Comparison of ENCODE assay signal across 19 cellular contexts in genomic region chr10:101072923-101073322, GRCh38. TPM values are rescaled to one million over a fixed set of nuclear protein-coding genes. Genes with fewer than 3 reads are reported as not detected.
DNase-seq lines count a peak whose midpoint lies in the region; ATAC-seq, FAIRE-seq and TF ChIP-seq lines count a peak whose summit lies in the region.
"Had no signal": no experiment of that assay in that cellular context is flagged by ENCODE, and none has a peak within 500 bp of the region (broad histone marks: within the 10 kb centered on the region; RNA-seq: fewer than 3 reads in every experiment).

No MANE protein-coding gene starts in this region.

- intact Hi-C loops in K562 (cut with micrococcal nuclease) = no loop called here

- no peak for FAIRE-seq in K562 (lab: Jason Lieb, UNC)

- DNase-seq in GM23338 (ENCODE audit: low spot score) = no peak
- no peak for DNase-seq in K562 (ENCODE audit: extremely low read depth in 1 of 4, low spot score in 3 of 4)
- DNase-seq in mesendoderm = no peak
- no peak for DNase-seq in smooth muscle cell (lab: John Stamatoyannopoulos, UW; ENCODE audit: unreplicated experiment)
- DNase-seq in nephron progenitor cell = no peak
- DNase-seq in activated T-cell treated with anti-CD3 and anti-CD28 coated beads for 4 hours = no peak
- no peak for DNase-seq in NCI-H1417 treated with DMSO at 0.1 percent for 48 hours (lab: John Stamatoyannopoulos, UW)
- DNase-seq: BE2C, DND-41, GF-D8, GM23248, HFFc6, Kasumi-1, MM.1S, NCI-H1105 treated with DMSO at 0.1 percent for 48 hours, NCI-H187, NCI-H526 treated with DMSO at 0.1 percent for 48 hours, OCI-M1, RPMI8226 had no signal

- peak overlapping the region; percentile 55; the same call in 2 of the 3 replicates for H3K4me3 Mint-ChIP-seq in GM23338
- no peak overlapping the region for H3K4me3 Mint-ChIP-seq in nephron progenitor cell
- H3K4me3 Mint-ChIP-seq: HFFc6 had no signal

- WGBS in K562 (ENCODE audit: insufficient coverage, low coverage, missing lambda C conversion rate) = 61% methylated on average over 9 of the region's 9 CpGs
- WGBS in mesendoderm (ENCODE audit: extremely low coverage, insufficient coverage, low lambda C conversion rate) = no CpG with 5 or more reads among the region's 9 CpGs
- 78% methylated on average over 9 of the region's 9 CpGs for WGBS in smooth muscle cell (ENCODE audit: low lambda C conversion rate)

- H3K18ac ChIP-seq in mesendoderm (ENCODE audit: low read length) = no peak overlapping the region

- no peaks in the 10 kb centered on the region for H3K36me3 Mint-ChIP-seq in GM23338 (ENCODE audit: low read depth)
- H3K36me3 Mint-ChIP-seq in nephron progenitor cell (ENCODE audit: low read depth) = no peaks in the 10 kb centered on the region

- in situ Hi-C loops in K562 (cut with MboI) = no loop called here

- no peak for TF ChIP-seq RAD21 in K562 (CRISPR knock-in tag; conservative IDR thresholded peaks at IDR 0.05 in 1 of 2, IDR thresholded peaks at IDR 0.05 in 1 of 2)

- no peaks in the 10 kb centered on the region for H3K9me1 ChIP-seq in K562 (ENCODE audit: control insufficient read depth, insufficient read depth, low read length)

- no peak overlapping the region for H2AK5ac ChIP-seq in mesendoderm (ENCODE audit: low read length)

- H3K27ac ChIP-seq in GM23338 (ENCODE audit: low read depth) (no peak overlapping the region), K562 (ENCODE audit: extremely low read depth, low read depth, low read length) (no peak overlapping the region), mesendoderm (ENCODE audit: low read depth, low read length) (no peak overlapping the region), smooth muscle cell (ENCODE audit: low read depth) (no peak overlapping the region)
- H3K27ac ChIP-seq: GM23248 had no signal

- no TSS peak for BruUV-seq in K562 (replicated peaks; lab: Mats Ljungman, UMichigan)

- CTCF ChIA-PET in K562 (lab: Yijun Ruan, JAX; ENCODE audit: low intra/inter-chr PET ratio) = no interaction called here

- H3K9me3 ChIP-seq in K562 (replicated peaks; ENCODE audit: control insufficient read depth, insufficient read depth, low read depth, low read length) (no peaks in the 10 kb centered on the region), smooth muscle cell (replicated peaks; ENCODE audit: low read depth) (no peaks in the 10 kb centered on the region)
- H3K9me3 ChIP-seq: BE2C had no signal

- peak overlapping the region; percentile 82; the same call in 1 of the 2 replicates for H3K4me2 ChIP-seq in GM23338
- H3K4me2 ChIP-seq in K562 (ENCODE audit: insufficient read depth, low read length) = no peak overlapping the region
- H3K4me2 ChIP-seq in mesendoderm (ENCODE audit: low read length) = no peak overlapping the region
- H3K4me2 ChIP-seq in smooth muscle cell = no peak overlapping the region

- TF ChIP-seq CTCF in GM23338 (conservative IDR thresholded peaks at IDR 0.05; ENCODE audit: low read depth in 2 of 2) = no peak
- TF ChIP-seq CTCF in K562 (IDR thresholded peaks at IDR 0.05 in 2 of 3, conservative IDR thresholded peaks at IDR 0.05 in 1 of 3; ENCODE audit: insufficient read depth in 2 of 3, low read depth in 1 of 3, low read length in 3 of 3) = no peak
- TF ChIP-seq CTCF in smooth muscle cell (IDR thresholded peaks at IDR 0.05; ENCODE audit: borderline replicate concordance, insufficient read depth, poor library complexity, severe bottlenecking) = no peak
- TF ChIP-seq CTCF in nephron progenitor cell (IDR thresholded peaks at IDR 0.05) = no peak

- H3F3A ChIP-seq in GM23338 (replicated peaks; ENCODE audit: low read depth) = no peaks in the 10 kb centered on the region
- no peaks in the 10 kb centered on the region for H3F3A ChIP-seq in smooth muscle cell (ENCODE audit: low read depth)

- no peak overlapping the region for H4K5ac ChIP-seq in mesendoderm (ENCODE audit: low read length)

- H3K23ac ChIP-seq in mesendoderm (ENCODE audit: low read length) = peak overlapping the region; percentile 89

- ATAC-seq in GM23338 (no peak), K562 (no peak)

- H3K4me1 Mint-ChIP-seq in GM23338 (peaks cover 38% of the 10 kb centered on the region), nephron progenitor cell (peaks cover 50% of the 10 kb centered on the region)

- no peak overlapping the region for H2BK5ac ChIP-seq in mesendoderm (ENCODE audit: low read length)

- no peak overlapping the region for H3K9ac ChIP-seq in K562 (ENCODE audit: insufficient read depth in 1 of 2, low read depth in 2 of 2, low read length in 2 of 2)
- no peak overlapping the region for H3K9ac ChIP-seq in mesendoderm (ENCODE audit: low read length)
- H3K9ac ChIP-seq in smooth muscle cell (ENCODE audit: low read depth) = no peak overlapping the region
- H3K9ac ChIP-seq: GM23248 had no signal

- H3K9me3 Mint-ChIP-seq in GM23338 (no peaks in the 10 kb centered on the region), nephron progenitor cell (no peaks in the 10 kb centered on the region)
- H3K9me3 Mint-ChIP-seq: HFFc6 had no signal

- H2AFZ ChIP-seq in GM23338 (no peak overlapping the region), K562 (ENCODE audit: low read depth, low read length) (no peak overlapping the region), smooth muscle cell (ENCODE audit: low read depth) (no peak overlapping the region)
- H2AFZ ChIP-seq: GM23248 had no signal

- no peak overlapping the region for H3K4ac ChIP-seq in mesendoderm (ENCODE audit: low read depth, low read length)

- H2BK120ac ChIP-seq in mesendoderm (ENCODE audit: low read depth, low read length) = no peak overlapping the region

- H2BK15ac ChIP-seq in mesendoderm (replicated peaks; ENCODE audit: low read depth) = no peak overlapping the region

- no peaks in the 10 kb centered on the region for H3K79me1 ChIP-seq in mesendoderm (ENCODE audit: low read length)

- H3K79me2 ChIP-seq in GM23338 (replicated peaks; ENCODE audit: insufficient read depth) (no peaks in the 10 kb centered on the region), K562 (ENCODE audit: control insufficient read depth, insufficient read depth, low read length) (no peaks in the 10 kb centered on the region), mesendoderm (ENCODE audit: control insufficient read depth, insufficient read depth, low read length) (no peaks in the 10 kb centered on the region), smooth muscle cell (ENCODE audit: low read depth) (no peaks in the 10 kb centered on the region)

- H3K27me3 ChIP-seq in GM23338 (ENCODE audit: insufficient read depth) (peaks cover 79% of the 10 kb centered on the region), K562 (ENCODE audit: control insufficient read depth in 2 of 2, insufficient read depth in 2 of 2, low read length in 2 of 2) (peaks cover 0 to 7% of the 10 kb centered on the region in 2 experiments; a peak in 3 of 5 replicates), mesendoderm (ENCODE audit: insufficient read depth, low read length, poor library complexity) (peaks cover 9% of the 10 kb centered on the region), smooth muscle cell (ENCODE audit: low read depth) (peaks cover 50% of the 10 kb centered on the region)
- H3K27me3 ChIP-seq: BE2C had no signal

- H3K56ac ChIP-seq in mesendoderm (ENCODE audit: low read length) = no peak overlapping the region

- H4K8ac ChIP-seq in mesendoderm (ENCODE audit: low read depth, low read length) = no peak overlapping the region

- TF ChIP-seq POLR2A in K562 (conservative IDR thresholded peaks at IDR 0.05) = no peak

- H4K20me1 ChIP-seq in GM23338 (replicated peaks; ENCODE audit: insufficient read depth) (no peaks in the 10 kb centered on the region; the same call in 1 of the 2 replicates), K562 (replicated peaks; ENCODE audit: control insufficient read depth, insufficient read depth, low read length) (no peaks in the 10 kb centered on the region), smooth muscle cell (ENCODE audit: low read depth) (no peaks in the 10 kb centered on the region)

- POLR2A ChIA-PET in K562 (lab: Yijun Ruan, JAX) = no interaction called here

- no peaks in the 10 kb centered on the region for H3K36me3 ChIP-seq in GM23338 (ENCODE audit: insufficient read depth)
- H3K36me3 ChIP-seq in K562 (ENCODE audit: control insufficient read depth, insufficient read depth, low read length) = no peaks in the 10 kb centered on the region
- no peaks in the 10 kb centered on the region for H3K36me3 ChIP-seq in mesendoderm (ENCODE audit: control insufficient read depth, insufficient read depth, low read length)
- no peaks in the 10 kb centered on the region for H3K36me3 ChIP-seq in smooth muscle cell (ENCODE audit: low read depth)
- H3K36me3 ChIP-seq: BE2C had no signal

- TF ChIP-seq EP300 in K562 (IDR thresholded peaks at IDR 0.05; ENCODE audit: low read length) = no peak

- H3K4me3 ChIP-seq in GM23338 (peak overlapping the region; percentile 51; the same call in 1 of the 2 replicates), K562 (no peak overlapping the region), mesendoderm (ENCODE audit: low read length) (no peak overlapping the region), smooth muscle cell (no peak overlapping the region)
- H3K4me3 ChIP-seq: GM23248 had no signal

- H3K27me3 Mint-ChIP-seq in GM23338 (ENCODE audit: insufficient read depth, low read depth, poor library complexity) (peaks cover 53% of the 10 kb centered on the region), nephron progenitor cell (ENCODE audit: low read depth, poor library complexity) (peaks cover 77% of the 10 kb centered on the region)

- no peaks in the 10 kb centered on the region for H3K9me2 ChIP-seq in GM23338 (ENCODE audit: insufficient read depth)

- H3K4me1 ChIP-seq in GM23338 (ENCODE audit: insufficient read depth) (peaks cover 10% of the 10 kb centered on the region), K562 (replicated peaks in 1 of 2; ENCODE audit: control insufficient read depth in 2 of 2, insufficient read depth in 2 of 2, low read length in 2 of 2) (peaks cover 17 to 21% of the 10 kb centered on the region in 2 experiments), mesendoderm (ENCODE audit: control insufficient read depth, low read depth, low read length) (peaks cover 7% of the 10 kb centered on the region), smooth muscle cell (ENCODE audit: low read depth) (peaks cover 3% of the 10 kb centered on the region)
- H3K4me1 ChIP-seq: BE2C had no signal

- H3K27ac Mint-ChIP-seq in GM23338 (no peak overlapping the region), nephron progenitor cell (no peak overlapping the region)
- H3K27ac Mint-ChIP-seq: HFFc6 had no signal

RNA-seq across cellular contexts. Expression of gene KAZALD1, which starts 11.1 kb away (rescaled TPM):
- total RNA-seq in GM23338 (2014; rRNA removed; shearing (Covaris generic)) = 1.2 and 1.3 TPM in 2 replicates
- polyA plus RNA-seq in GM23338 (2016; fragmentation: Nextera tagmentation; extraction: Ambion mirVana) (0.27 and 0.75 TPM in 2 replicates), K562 (2011; rRNA removed) (4.9 and 5.7 TPM in 2 replicates), K562 (2014; fragmentation: Illumina TruSeq; extraction: Trizol) (2.8 and 5.2 TPM in 2 replicates), K562 (2014; fragmentation: Nextera tagmentation; extraction: Ambion mirVana) (under 1 TPM; 0.15 to 0.31 TPM), K562 (2014; rRNA removed) (8.9 and 10.0 TPM in 2 replicates), smooth muscle cell (20.3 and 20.4 TPM in 2 replicates)
- 4.6 and 10.2 TPM in 2 replicates for total RNA-seq in K562 (2011; cell fraction: chromatin; rRNA removed; ENCODE audit: low replicate concordance)
- total RNA-seq in K562 (2011; cell fraction: nucleolus; rRNA removed) = 12.9 and 13.0 TPM in 2 replicates
- total RNA-seq in K562 (2011; cell fraction: nucleoplasm; rRNA removed) = 7.4 and 7.9 TPM in 2 replicates
- total RNA-seq in K562 (2014; rRNA removed) (7.5 and 9.7 TPM in 2 replicates), K562 (2014; rRNA removed; fragmentation: Illumina TruSeq; extraction: Trizol) (2.4 and 2.7 TPM in 2 replicates), K562 (2015; rRNA removed; fragmentation: Illumina TruSeq; extraction: Trizol) (7.8 and 8.5 TPM in 2 replicates), K562 (2021) (8.6 and 9.1 TPM in 2 replicates), smooth muscle cell (11.5 and 13.1 TPM in 2 replicates)
- polyA plus RNA-seq in K562 (2011; cell fraction: cytosol; rRNA removed) = 6.7 and 10.6 TPM in 2 replicates
- polyA plus RNA-seq in K562 (2011; cell fraction: nucleus; rRNA removed) = 15.5 and 16.6 TPM in 2 replicates
- polyA plus RNA-seq in K562 (2012) = 8.5 and 11.1 TPM in 2 replicates
- 3.4 and 4.8 TPM in 2 replicates for polyA minus RNA-seq in K562 (2011; rRNA and poly(A)+ RNA removed)
- 3.4 and 3.6 TPM in 2 replicates for polyA minus RNA-seq in K562 (2011; cell fraction: cytosol; rRNA and poly(A)+ RNA removed)
- 14.4 and 25.2 TPM in 2 replicates for polyA minus RNA-seq in K562 (2011; cell fraction: nucleus; rRNA and poly(A)+ RNA removed)
- polyA plus RNA-seq in mesendoderm (2013, experiment 1 of 2) = 0.22 TPM
- 0.21 TPM for polyA plus RNA-seq in mesendoderm (2013, experiment 2 of 2)

RNA-seq across cellular contexts. Expression of gene SFXN3, which starts 41.9 kb away (rescaled TPM):
- 2.3 and 3.8 TPM in 2 replicates for total RNA-seq in GM23338 (2014; rRNA removed; shearing (Covaris generic))
- polyA plus RNA-seq in GM23338 (2016; fragmentation: Nextera tagmentation; extraction: Ambion mirVana) (0.68 and 0.73 TPM in 2 replicates), K562 (2011; rRNA removed) (4.6 and 8.1 TPM in 2 replicates), K562 (2014; fragmentation: Illumina TruSeq; extraction: Trizol) (1.5 and 1.6 TPM in 2 replicates), K562 (2014; fragmentation: Nextera tagmentation; extraction: Ambion mirVana) (under 1 TPM; 0.24 to 0.31 TPM), K562 (2014; rRNA removed) (0.86 and 0.96 TPM in 2 replicates), smooth muscle cell (92.1 and 120 TPM in 2 replicates)
- total RNA-seq in K562 (2011; cell fraction: chromatin; rRNA removed; ENCODE audit: low replicate concordance) = 6.0 and 9.2 TPM in 2 replicates
- total RNA-seq in K562 (2011; cell fraction: nucleolus; rRNA removed) = 3.8 and 5.2 TPM in 2 replicates
- 3.7 and 5.1 TPM in 2 replicates for total RNA-seq in K562 (2011; cell fraction: nucleoplasm; rRNA removed)
- total RNA-seq in K562 (2014; rRNA removed) (1.00 and 2.2 TPM in 2 replicates), K562 (2014; rRNA removed; fragmentation: Illumina TruSeq; extraction: Trizol) (0.64 and 0.69 TPM in 2 replicates), K562 (2015; rRNA removed; fragmentation: Illumina TruSeq; extraction: Trizol) (0.58 and 0.68 TPM in 2 replicates), K562 (2021) (1.4 and 1.8 TPM in 2 replicates), smooth muscle cell (79.1 and 86.9 TPM in 2 replicates)
- polyA plus RNA-seq in K562 (2011; cell fraction: cytosol; rRNA removed) = 5.6 and 7.0 TPM in 2 replicates
- 15.8 and 21.0 TPM in 2 replicates for polyA plus RNA-seq in K562 (2011; cell fraction: nucleus; rRNA removed)
- 1.6 and 3.3 TPM in 2 replicates for polyA plus RNA-seq in K562 (2012)
- 5.0 and 5.6 TPM in 2 replicates for polyA minus RNA-seq in K562 (2011; rRNA and poly(A)+ RNA removed)
- 2.5 and 5.0 TPM in 2 replicates for polyA minus RNA-seq in K562 (2011; cell fraction: cytosol; rRNA and poly(A)+ RNA removed)
- polyA minus RNA-seq in K562 (2011; cell fraction: nucleus; rRNA and poly(A)+ RNA removed) = 3.4 and 5.2 TPM in 2 replicates
- 1.3 TPM for polyA plus RNA-seq in mesendoderm (2013, experiment 1 of 2)
- polyA plus RNA-seq in mesendoderm (2013, experiment 2 of 2) = 1.3 TPM

RNA-seq across cellular contexts. Expression of gene PDZD7, which starts 42.0 kb away (rescaled TPM):
- 1.7 and 2.3 TPM in 2 replicates for total RNA-seq in GM23338 (2014; rRNA removed; shearing (Covaris generic))
- 1.5 and 1.7 TPM in 2 replicates for polyA plus RNA-seq in GM23338 (2016; fragmentation: Nextera tagmentation; extraction: Ambion mirVana)
- total RNA-seq in K562 (2011; cell fraction: chromatin; rRNA removed; ENCODE audit: low replicate concordance) = 0.69 TPM in 1 of 2 replicates, not detected in the other
- 0.79 and 0.83 TPM in 2 replicates for total RNA-seq in K562 (2011; cell fraction: nucleolus; rRNA removed)
- total RNA-seq in K562 (2011; cell fraction: nucleoplasm; rRNA removed) = 0.44 and 0.46 TPM in 2 replicates
- total RNA-seq in K562 (2014; rRNA removed) = 0.16 and 0.23 TPM in 2 replicates
- 0.04 TPM in 1 of 2 replicates, not detected in the other for total RNA-seq in K562 (2014; rRNA removed; fragmentation: Illumina TruSeq; extraction: Trizol)
- total RNA-seq in K562 (2015; rRNA removed; fragmentation: Illumina TruSeq; extraction: Trizol) = 0.04 and 0.07 TPM in 2 replicates
- 0.09 and 0.29 TPM in 2 replicates for total RNA-seq in K562 (2021)
- polyA plus RNA-seq in K562 (2011; rRNA removed) = 0.24 and 0.28 TPM in 2 replicates
- polyA plus RNA-seq in K562 (2011; cell fraction: cytosol; rRNA removed) = 0.15 and 0.57 TPM in 2 replicates
- polyA plus RNA-seq in K562 (2011; cell fraction: nucleus; rRNA removed) = 0.62 and 0.97 TPM in 2 replicates
- polyA plus RNA-seq in K562 (2012) = 0.09 and 0.54 TPM in 2 replicates
- 0.04 TPM in 1 of 2 replicates, not detected in the other for polyA plus RNA-seq in K562 (2014; fragmentation: Illumina TruSeq; extraction: Trizol)
- polyA plus RNA-seq in K562 (2014; fragmentation: Nextera tagmentation; extraction: Ambion mirVana) = not detected
- 0.04 and 0.07 TPM in 2 replicates for polyA plus RNA-seq in K562 (2014; rRNA removed)
- polyA minus RNA-seq in K562 (2011; rRNA and poly(A)+ RNA removed) = 0.14 TPM in 1 of 2 replicates, not detected in the other
- polyA minus RNA-seq in K562 (2011; cell fraction: cytosol; rRNA and poly(A)+ RNA removed) = 0.38 TPM in 1 of 2 replicates, not detected in the other
- polyA minus RNA-seq in K562 (2011; cell fraction: nucleus; rRNA and poly(A)+ RNA removed) = 0.44 and 0.67 TPM in 2 replicates
- polyA plus RNA-seq in mesendoderm (2013, experiment 1 of 2) = 0.39 TPM
- polyA plus RNA-seq in mesendoderm (2013, experiment 2 of 2) = 0.39 TPM
- 2.0 and 4.5 TPM in 2 replicates for total RNA-seq in smooth muscle cell
- 0.93 and 4.2 TPM in 2 replicates for polyA plus RNA-seq in smooth muscle cell

RNA-seq across cellular contexts. Expression of gene TLX1, which starts 58.2 kb away (rescaled TPM):
- not detected in 2 replicates for total RNA-seq in GM23338 (2014; rRNA removed; shearing (Covaris generic))
- polyA plus RNA-seq in GM23338 (2016; fragmentation: Nextera tagmentation; extraction: Ambion mirVana) = not detected in 2 replicates
- 0.23 and 0.76 TPM in 2 replicates for total RNA-seq in K562 (2011; cell fraction: chromatin; rRNA removed; ENCODE audit: low replicate concordance)
- 0.79 and 1.5 TPM in 2 replicates for total RNA-seq in K562 (2011; cell fraction: nucleolus; rRNA removed)
- total RNA-seq in K562 (2011; cell fraction: nucleoplasm; rRNA removed) = 0.38 and 1.2 TPM in 2 replicates
- 0.18 and 1.0 TPM in 2 replicates for total RNA-seq in K562 (2014; rRNA removed)
- total RNA-seq in K562 (2014; rRNA removed; fragmentation: Illumina TruSeq; extraction: Trizol) = 0.07 and 0.13 TPM in 2 replicates
- total RNA-seq in K562 (2015; rRNA removed; fragmentation: Illumina TruSeq; extraction: Trizol) = 0.11 and 0.15 TPM in 2 replicates
- 0.33 and 0.47 TPM in 2 replicates for total RNA-seq in K562 (2021)
- polyA plus RNA-seq in K562 (2011; rRNA removed) = 3.3 and 12.0 TPM in 2 replicates
- polyA plus RNA-seq in K562 (2011; cell fraction: cytosol; rRNA removed) = 8.7 and 11.8 TPM in 2 replicates
- 10.7 and 22.6 TPM in 2 replicates for polyA plus RNA-seq in K562 (2011; cell fraction: nucleus; rRNA removed)
- 0.14 and 0.16 TPM in 2 replicates for polyA plus RNA-seq in K562 (2012)
- 0.21 and 0.22 TPM in 2 replicates for polyA plus RNA-seq in K562 (2014; fragmentation: Illumina TruSeq; extraction: Trizol)
- polyA plus RNA-seq in K562 (2014; fragmentation: Nextera tagmentation; extraction: Ambion mirVana) = under 1 TPM in 1 of 2 experiments, not detected in 1; 0.03 TPM
- polyA plus RNA-seq in K562 (2014; rRNA removed) = 0.24 and 0.45 TPM in 2 replicates
- polyA minus RNA-seq in K562 (2011; rRNA and poly(A)+ RNA removed) = 4.8 and 6.2 TPM in 2 replicates
- 2.8 and 7.5 TPM in 2 replicates for polyA minus RNA-seq in K562 (2011; cell fraction: cytosol; rRNA and poly(A)+ RNA removed)
- 3.2 and 9.1 TPM in 2 replicates for polyA minus RNA-seq in K562 (2011; cell fraction: nucleus; rRNA and poly(A)+ RNA removed)
- 0.06 TPM for polyA plus RNA-seq in mesendoderm (2013, experiment 1 of 2)
- polyA plus RNA-seq in mesendoderm (2013, experiment 2 of 2) = not detected
- 0.04 TPM in 1 of 2 replicates, not detected in the other for total RNA-seq in smooth muscle cell
- not detected in 2 replicates for polyA plus RNA-seq in smooth muscle cell
- total RNA-seq: GM23248, HFFc6 had no signal
- polyA plus RNA-seq: GM23248 had no signal
